ENCODE assay signal across 1 cellular context in the genomic region with DNA sequence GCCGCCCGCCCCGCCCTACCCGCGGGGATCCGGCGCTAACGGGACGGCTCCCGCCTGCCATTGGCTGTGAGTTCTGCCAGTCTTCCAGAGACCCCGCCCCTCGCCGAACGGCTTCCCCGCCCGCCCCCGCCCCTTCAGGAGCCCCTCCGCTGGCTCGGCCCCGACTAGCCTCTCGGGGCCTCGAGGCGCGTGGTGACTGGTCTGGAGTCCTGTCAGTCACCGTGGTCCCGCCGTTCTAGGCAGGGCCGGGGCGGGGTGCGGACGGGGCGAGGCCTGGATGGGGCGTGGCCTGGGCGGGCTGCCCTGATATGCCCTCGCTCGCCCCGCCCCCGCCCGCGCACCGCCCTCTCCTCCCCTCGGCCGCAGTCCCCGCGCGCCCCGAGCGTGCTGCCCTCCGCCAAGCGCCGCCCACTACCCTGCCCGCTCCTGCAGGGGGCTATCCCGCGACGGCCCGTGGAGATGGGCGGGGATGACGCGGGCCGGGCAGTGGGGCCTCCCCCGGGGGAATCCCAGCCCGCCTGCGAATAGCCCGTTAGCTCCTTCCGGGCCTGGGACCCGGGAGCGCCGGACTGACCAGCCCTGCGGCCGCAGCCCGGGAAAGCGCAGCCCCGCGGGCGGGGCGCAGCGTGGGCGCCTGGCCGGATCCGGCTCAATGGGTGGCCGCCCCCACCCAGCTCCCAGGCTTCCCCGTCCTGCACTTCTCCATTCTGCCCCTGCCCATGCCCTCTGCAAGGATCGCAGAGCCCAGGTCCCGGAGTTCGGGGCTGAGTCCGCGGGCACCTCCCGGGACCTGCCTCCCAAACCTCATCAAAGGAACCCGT.
TF ChIP-seq lines count a peak whose summit lies in the region.

No MANE protein-coding gene starts in this region.

TF ChIP-seq in HepG2, 621 proteins besides CTCF, POLR2A, EP300 and RAD21 (continued from another document and continues in another):
- TF ChIP-seq ZIK1 (CRISPR knock-in tag; IDR thresholded peaks at IDR 0.05; ENCODE audit: borderline replicate concordance, low read depth) (no peak), NR2F1 (CRISPR knock-in tag; IDR thresholded peaks at IDR 0.05) (no peak), ZNF33A (CRISPR knock-in tag; IDR thresholded peaks at IDR 0.05; ENCODE audit: borderline replicate concordance) (no peak), ZFX (CRISPR knock-in tag; IDR thresholded peaks at IDR 0.05; ENCODE audit: low read depth) (peak; percentile 79), PRMT3 (CRISPR knock-in tag; IDR thresholded peaks at IDR 0.05; ENCODE audit: borderline replicate concordance, low read depth) (no peak), MAFK (conservative IDR thresholded peaks at IDR 0.05 in 1 of 2, IDR thresholded peaks at IDR 0.05 in 1 of 2; ENCODE audit: low read length in 2 of 2) (no peak), PHF20 (CRISPR knock-in tag; IDR thresholded peaks at IDR 0.05) (peak; percentile 20; the same call in 1 of the 2 replicates), CENPX (CRISPR knock-in tag; IDR thresholded peaks at IDR 0.05) (no peak), JUNB (CRISPR knock-in tag; IDR thresholded peaks at IDR 0.05; ENCODE audit: borderline replicate concordance) (no peak), PAWR (CRISPR knock-in tag; IDR thresholded peaks at IDR 0.05; ENCODE audit: borderline replicate concordance) (no peak), ZNF678 (CRISPR knock-in tag; IDR thresholded peaks at IDR 0.05) (no peak), ZMAT3 (CRISPR knock-in tag; conservative IDR thresholded peaks at IDR 0.05) (peak; percentile 65; the same call in 1 of the 2 replicates), KMT2A (CRISPR knock-in tag; IDR thresholded peaks at IDR 0.05) (no peak), HNF4G (IDR thresholded peaks at IDR 0.05; ENCODE audit: borderline replicate concordance, low read depth, low read length) (no peak), HNF4G (CRISPR knock-in tag; IDR thresholded peaks at IDR 0.05; ENCODE audit: borderline replicate concordance, low read depth) (no peak), ZNF782 (CRISPR knock-in tag; IDR thresholded peaks at IDR 0.05; ENCODE audit: borderline replicate concordance) (no peak), KLF6 (CRISPR knock-in tag; IDR thresholded peaks at IDR 0.05) (no peak), MYNN (CRISPR knock-in tag; IDR thresholded peaks at IDR 0.05; ENCODE audit: low read depth) (no peak), ARNTL (CRISPR knock-in tag; IDR thresholded peaks at IDR 0.05) (peak; percentile 22; the same call in 1 of the 2 replicates)
- TF ChIP-seq, protein P1, sequence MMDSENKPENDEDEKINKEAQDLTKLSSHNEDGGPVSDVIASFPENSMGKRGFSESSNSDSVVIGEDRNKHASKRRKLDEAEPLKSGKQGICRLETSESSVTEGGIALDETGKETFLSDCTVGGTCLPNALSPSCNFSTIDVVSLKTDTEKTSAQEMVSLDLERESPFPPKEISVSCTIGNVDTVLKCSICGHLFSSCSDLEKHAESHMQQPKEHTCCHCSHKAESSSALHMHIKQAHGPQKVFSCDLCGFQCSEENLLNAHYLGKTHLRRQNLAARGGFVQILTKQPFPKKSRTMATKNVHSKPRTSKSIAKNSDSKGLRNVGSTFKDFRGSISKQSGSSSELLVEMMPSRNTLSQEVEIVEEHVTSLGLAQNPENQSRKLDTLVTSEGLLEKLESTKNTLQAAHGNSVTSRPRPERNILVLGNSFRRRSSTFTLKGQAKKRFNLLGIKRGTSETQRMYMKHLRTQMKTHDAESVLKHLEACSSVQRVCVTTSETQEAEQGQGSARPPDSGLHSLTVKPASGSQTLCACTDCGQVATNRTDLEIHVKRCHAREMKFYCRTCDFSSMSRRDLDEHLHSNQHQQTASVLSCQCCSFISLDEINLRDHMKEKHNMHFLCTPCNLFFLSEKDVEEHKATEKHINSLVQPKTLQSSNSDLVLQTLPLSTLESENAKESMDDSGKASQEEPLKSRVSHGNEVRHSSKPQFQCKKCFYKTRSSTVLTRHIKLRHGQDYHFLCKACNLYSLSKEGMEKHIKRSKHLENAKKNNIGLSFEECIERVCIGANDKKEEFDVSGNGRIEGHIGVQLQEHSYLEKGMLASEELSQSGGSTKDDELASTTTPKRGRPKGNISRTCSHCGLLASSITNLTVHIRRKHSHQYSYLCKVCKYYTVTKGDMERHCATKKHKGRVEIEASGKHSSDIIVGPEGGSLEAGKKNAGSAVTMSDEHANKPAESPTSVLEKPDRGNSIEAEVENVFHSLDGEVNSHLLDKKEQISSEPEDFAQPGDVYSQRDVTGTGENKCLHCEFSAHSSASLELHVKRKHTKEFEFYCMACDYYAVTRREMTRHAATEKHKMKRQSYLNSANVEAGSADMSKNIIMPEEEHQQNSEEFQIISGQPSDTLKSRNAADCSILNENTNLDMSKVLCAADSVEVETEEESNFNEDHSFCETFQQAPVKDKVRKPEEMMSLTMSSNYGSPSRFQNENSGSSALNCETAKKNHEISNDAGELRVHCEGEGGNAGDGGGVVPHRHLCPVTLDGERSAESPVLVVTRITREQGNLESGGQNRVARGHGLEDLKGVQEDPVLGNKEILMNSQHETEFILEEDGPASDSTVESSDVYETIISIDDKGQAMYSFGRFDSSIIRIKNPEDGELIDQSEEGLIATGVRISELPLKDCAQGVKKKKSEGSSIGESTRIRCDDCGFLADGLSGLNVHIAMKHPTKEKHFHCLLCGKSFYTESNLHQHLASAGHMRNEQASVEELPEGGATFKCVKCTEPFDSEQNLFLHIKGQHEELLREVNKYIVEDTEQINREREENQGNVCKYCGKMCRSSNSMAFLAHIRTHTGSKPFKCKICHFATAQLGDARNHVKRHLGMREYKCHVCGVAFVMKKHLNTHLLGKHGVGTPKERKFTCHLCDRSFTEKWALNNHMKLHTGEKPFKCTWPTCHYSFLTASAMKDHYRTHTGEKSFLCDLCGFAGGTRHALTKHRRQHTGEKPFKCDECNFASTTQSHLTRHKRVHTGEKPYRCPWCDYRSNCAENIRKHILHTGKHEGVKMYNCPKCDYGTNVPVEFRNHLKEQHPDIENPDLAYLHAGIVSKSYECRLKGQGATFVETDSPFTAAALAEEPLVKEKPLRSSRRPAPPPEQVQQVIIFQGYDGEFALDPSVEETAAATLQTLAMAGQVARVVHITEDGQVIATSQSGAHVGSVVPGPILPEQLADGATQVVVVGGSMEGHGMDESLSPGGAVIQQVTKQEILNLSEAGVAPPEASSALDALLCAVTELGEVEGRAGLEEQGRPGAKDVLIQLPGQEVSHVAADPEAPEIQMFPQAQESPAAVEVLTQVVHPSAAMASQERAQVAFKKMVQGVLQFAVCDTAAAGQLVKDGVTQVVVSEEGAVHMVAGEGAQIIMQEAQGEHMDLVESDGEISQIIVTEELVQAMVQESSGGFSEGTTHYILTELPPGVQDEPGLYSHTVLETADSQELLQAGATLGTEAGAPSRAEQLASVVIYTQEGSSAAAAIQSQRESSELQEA (CRISPR knock-in tag; IDR thresholded peaks at IDR 0.05; ENCODE audit: not compliant biosample characterization) = no peak
- TF ChIP-seq, protein P2, sequence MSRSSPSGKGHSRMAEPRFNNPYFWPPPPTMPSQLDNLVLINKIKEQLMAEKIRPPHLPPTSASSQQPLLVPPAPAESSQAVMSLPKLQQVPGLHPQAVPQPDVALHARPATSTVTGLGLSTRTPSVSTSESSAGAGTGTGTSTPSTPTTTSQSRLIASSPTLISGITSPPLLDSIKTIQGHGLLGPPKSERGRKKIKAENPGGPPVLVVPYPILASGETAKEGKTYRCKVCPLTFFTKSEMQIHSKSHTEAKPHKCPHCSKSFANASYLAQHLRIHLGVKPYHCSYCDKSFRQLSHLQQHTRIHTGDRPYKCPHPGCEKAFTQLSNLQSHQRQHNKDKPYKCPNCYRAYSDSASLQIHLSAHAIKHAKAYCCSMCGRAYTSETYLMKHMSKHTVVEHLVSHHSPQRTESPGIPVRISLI (CRISPR knock-in tag; IDR thresholded peaks at IDR 0.05; ENCODE audit: borderline replicate concordance) = no peak
- TF ChIP-seq, protein P3, sequence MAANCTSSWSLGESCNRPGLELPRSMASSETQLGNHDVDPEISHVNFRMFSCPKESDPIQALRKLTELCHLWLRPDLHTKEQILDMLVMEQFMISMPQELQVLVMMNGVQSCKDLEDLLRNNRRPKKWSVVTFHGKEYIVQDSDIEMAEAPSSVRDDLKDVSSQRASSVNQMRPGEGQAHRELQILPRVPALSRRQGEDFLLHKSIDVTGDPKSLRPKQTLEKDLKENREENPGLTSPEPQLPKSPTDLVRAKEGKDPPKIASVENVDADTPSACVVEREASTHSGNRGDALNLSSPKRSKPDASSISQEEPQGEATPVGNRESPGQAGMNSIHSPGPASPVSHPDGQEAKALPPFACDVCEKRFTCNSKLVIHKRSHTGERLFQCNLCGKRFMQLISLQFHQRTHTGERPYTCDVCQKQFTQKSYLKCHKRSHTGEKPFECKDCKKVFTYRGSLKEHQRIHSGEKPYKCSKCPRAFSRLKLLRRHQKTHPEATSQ (CRISPR knock-in tag; IDR thresholded peaks at IDR 0.05; ENCODE audit: borderline replicate concordance) = no peak
- TF ChIP-seq, protein P4, sequence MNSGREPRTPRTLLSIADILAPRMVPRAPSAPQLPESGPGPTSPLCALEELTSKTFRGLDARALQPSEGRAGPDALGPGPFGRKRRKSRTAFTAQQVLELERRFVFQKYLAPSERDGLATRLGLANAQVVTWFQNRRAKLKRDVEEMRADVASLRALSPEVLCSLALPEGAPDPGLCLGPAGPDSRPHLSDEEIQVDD (CRISPR knock-in tag; IDR thresholded peaks at IDR 0.05; ENCODE audit: borderline replicate concordance) = no peak
- TF ChIP-seq, protein P5, sequence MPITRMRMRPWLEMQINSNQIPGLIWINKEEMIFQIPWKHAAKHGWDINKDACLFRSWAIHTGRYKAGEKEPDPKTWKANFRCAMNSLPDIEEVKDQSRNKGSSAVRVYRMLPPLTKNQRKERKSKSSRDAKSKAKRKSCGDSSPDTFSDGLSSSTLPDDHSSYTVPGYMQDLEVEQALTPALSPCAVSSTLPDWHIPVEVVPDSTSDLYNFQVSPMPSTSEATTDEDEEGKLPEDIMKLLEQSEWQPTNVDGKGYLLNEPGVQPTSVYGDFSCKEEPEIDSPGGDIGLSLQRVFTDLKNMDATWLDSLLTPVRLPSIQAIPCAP (CRISPR knock-in tag; IDR thresholded peaks at IDR 0.05; ENCODE audit: low read depth) = no peak
- TF ChIP-seq, protein P6, sequence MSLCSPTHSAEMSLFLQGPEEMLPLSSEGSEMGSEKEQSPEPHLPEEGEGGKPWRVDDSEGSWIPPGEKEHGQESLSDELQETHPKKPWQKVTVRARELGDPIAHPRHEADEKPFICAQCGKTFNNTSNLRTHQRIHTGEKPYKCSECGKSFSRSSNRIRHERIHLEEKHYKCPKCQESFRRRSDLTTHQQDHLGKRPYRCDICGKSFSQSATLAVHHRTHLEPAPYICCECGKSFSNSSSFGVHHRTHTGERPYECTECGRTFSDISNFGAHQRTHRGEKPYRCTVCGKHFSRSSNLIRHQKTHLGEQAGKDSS (CRISPR knock-in tag; IDR thresholded peaks at IDR 0.05; ENCODE audit: borderline replicate concordance, low read depth) = no peak
- TF ChIP-seq, protein P7, sequence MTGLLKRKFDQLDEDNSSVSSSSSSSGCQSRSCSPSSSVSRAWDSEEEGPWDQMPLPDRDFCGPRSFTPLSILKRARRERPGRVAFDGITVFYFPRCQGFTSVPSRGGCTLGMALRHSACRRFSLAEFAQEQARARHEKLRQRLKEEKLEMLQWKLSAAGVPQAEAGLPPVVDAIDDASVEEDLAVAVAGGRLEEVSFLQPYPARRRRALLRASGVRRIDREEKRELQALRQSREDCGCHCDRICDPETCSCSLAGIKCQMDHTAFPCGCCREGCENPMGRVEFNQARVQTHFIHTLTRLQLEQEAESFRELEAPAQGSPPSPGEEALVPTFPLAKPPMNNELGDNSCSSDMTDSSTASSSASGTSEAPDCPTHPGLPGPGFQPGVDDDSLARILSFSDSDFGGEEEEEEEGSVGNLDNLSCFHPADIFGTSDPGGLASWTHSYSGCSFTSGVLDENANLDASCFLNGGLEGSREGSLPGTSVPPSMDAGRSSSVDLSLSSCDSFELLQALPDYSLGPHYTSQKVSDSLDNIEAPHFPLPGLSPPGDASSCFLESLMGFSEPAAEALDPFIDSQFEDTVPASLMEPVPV (CRISPR knock-in tag; IDR thresholded peaks at IDR 0.05) = no peak
- TF ChIP-seq, protein P8, sequence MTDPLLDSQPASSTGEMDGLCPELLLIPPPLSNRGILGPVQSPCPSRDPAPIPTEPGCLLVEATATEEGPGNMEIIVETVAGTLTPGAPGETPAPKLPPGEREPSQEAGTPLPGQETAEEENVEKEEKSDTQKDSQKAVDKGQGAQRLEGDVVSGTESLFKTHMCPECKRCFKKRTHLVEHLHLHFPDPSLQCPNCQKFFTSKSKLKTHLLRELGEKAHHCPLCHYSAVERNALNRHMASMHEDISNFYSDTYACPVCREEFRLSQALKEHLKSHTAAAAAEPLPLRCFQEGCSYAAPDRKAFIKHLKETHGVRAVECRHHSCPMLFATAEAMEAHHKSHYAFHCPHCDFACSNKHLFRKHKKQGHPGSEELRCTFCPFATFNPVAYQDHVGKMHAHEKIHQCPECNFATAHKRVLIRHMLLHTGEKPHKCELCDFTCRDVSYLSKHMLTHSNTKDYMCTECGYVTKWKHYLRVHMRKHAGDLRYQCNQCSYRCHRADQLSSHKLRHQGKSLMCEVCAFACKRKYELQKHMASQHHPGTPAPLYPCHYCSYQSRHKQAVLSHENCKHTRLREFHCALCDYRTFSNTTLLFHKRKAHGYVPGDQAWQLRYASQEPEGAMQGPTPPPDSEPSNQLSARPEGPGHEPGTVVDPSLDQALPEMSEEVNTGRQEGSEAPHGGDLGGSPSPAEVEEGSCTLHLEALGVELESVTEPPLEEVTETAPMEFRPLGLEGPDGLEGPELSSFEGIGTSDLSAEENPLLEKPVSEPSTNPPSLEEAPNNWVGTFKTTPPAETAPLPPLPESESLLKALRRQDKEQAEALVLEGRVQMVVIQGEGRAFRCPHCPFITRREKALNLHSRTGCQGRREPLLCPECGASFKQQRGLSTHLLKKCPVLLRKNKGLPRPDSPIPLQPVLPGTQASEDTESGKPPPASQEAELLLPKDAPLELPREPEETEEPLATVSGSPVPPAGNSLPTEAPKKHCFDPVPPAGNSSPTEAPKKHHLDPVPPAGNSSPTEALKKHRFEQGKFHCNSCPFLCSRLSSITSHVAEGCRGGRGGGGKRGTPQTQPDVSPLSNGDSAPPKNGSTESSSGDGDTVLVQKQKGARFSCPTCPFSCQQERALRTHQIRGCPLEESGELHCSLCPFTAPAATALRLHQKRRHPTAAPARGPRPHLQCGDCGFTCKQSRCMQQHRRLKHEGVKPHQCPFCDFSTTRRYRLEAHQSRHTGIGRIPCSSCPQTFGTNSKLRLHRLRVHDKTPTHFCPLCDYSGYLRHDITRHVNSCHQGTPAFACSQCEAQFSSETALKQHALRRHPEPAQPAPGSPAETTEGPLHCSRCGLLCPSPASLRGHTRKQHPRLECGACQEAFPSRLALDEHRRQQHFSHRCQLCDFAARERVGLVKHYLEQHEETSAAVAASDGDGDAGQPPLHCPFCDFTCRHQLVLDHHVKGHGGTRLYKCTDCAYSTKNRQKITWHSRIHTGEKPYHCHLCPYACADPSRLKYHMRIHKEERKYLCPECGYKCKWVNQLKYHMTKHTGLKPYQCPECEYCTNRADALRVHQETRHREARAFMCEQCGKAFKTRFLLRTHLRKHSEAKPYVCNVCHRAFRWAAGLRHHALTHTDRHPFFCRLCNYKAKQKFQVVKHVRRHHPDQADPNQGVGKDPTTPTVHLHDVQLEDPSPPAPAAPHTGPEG (CRISPR knock-in tag; IDR thresholded peaks at IDR 0.05) = no peak
